In the genomic region with DNA sequence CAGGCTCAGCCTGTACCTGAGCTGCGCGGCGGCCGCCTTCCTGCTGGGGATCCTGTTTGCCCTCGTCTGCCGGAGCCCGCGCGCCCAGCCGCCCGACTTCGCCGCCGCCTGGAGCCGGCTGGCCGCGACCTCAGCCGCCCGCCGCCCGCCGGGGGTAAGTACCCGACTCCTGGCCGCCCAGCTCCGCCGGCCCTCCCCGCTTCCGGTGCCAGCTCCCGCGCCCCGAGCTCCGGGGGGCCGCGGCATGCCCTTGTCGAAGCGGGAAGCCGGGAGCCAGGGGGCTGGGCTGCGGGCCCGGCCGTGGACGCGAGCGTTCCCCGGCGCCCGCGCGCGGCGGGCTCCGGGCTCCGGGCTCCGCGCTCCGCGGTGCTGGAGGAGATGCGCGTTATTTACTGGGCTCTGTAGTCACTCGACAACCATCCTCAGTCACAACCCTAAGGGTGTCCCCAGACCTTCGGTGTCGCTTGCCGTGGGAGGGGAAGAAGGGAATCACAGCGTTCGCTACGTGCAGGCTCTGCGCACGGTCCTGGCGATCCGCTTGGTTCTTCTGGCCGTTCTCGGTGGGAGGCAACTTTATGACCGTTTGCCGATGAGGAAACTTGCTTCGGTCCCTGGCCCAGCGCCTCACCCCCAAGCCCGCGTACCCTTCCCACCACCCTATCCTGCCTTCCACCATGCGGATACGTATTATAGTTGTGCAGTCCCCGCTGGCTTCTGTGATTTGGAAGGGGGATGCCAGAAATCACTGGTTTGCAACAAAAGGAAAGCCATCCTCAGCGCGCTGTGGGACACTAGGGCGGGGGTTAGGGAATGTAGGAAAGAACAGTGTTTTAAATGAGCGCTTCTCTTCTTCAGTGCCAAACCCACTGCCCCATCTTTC, we compare ENCODE assay signal across 1 cellular context.
TF ChIP-seq lines count a peak whose summit lies in the region.

No MANE protein-coding gene starts in this region.

TF ChIP-seq in HEK293, 187 proteins besides CTCF, POLR2A, EP300 and RAD21 (continued from another document):
- TF ChIP-seq, protein P1, sequence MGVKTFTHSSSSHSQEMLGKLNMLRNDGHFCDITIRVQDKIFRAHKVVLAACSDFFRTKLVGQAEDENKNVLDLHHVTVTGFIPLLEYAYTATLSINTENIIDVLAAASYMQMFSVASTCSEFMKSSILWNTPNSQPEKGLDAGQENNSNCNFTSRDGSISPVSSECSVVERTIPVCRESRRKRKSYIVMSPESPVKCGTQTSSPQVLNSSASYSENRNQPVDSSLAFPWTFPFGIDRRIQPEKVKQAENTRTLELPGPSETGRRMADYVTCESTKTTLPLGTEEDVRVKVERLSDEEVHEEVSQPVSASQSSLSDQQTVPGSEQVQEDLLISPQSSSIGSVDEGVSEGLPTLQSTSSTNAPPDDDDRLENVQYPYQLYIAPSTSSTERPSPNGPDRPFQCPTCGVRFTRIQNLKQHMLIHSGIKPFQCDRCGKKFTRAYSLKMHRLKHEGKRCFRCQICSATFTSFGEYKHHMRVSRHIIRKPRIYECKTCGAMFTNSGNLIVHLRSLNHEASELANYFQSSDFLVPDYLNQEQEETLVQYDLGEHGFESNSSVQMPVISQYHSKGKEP (tag by site-specific recombination; IDR thresholded peaks at IDR 0.05) = no peak
- TF ChIP-seq ZFHX2 (tag by site-specific recombination; conservative IDR thresholded peaks at IDR 0.05) (0 out of 2 replicates have a peak, but pooled peaks have one; percentile 6), ZBTB17 (tag by site-specific recombination; IDR thresholded peaks at IDR 0.05) (peak; percentile 84), GLIS1 (tag by site-specific recombination; IDR thresholded peaks at IDR 0.05) (peak; percentile 76), ZNF223 (tag by site-specific recombination; IDR thresholded peaks at IDR 0.05) (no peak)
- TF ChIP-seq, protein P2, sequence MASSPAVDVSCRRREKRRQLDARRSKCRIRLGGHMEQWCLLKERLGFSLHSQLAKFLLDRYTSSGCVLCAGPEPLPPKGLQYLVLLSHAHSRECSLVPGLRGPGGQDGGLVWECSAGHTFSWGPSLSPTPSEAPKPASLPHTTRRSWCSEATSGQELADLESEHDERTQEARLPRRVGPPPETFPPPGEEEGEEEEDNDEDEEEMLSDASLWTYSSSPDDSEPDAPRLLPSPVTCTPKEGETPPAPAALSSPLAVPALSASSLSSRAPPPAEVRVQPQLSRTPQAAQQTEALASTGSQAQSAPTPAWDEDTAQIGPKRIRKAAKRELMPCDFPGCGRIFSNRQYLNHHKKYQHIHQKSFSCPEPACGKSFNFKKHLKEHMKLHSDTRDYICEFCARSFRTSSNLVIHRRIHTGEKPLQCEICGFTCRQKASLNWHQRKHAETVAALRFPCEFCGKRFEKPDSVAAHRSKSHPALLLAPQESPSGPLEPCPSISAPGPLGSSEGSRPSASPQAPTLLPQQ (tag by site-specific recombination; IDR thresholded peaks at IDR 0.05) = 0 out of 2 replicates have a peak, but pooled peaks have one; percentile 20
